ENCODE assay signal across 21 cellular contexts in genomic region chr2:232111551-232111950, GRCh38.
DNase-seq lines count a peak whose midpoint lies in the region; ATAC-seq and TF ChIP-seq lines count a peak whose summit lies in the region.
"Had no signal": no experiment of that assay in that cellular context is flagged by ENCODE, and none has a peak within 500 bp of the region (broad histone marks: within the 10 kb centered on the region; RNA-seq: fewer than 3 reads in every experiment).

No MANE protein-coding gene starts in this region.

- no peaks in the 10 kb centered on the region for H3K79me1 ChIP-seq in mesendoderm (ENCODE audit: low read length)

- no peak overlapping the region for H3K9ac ChIP-seq in mesendoderm (ENCODE audit: low read length)
- H3K9ac ChIP-seq: BLaER1 had no signal

- intact Hi-C loops in MCF 10A (cut with micrococcal nuclease) = no loop called here

- H3K4me2 ChIP-seq in mesendoderm (ENCODE audit: low read length) = no peak overlapping the region
- H3K4me2 ChIP-seq: BLaER1 had no signal

- H3K9me3 Mint-ChIP-seq in endothelial cell (ENCODE audit: unreplicated experiment) (no peaks in the 10 kb centered on the region), MCF 10A (ENCODE audit: unreplicated experiment) (no peaks in the 10 kb centered on the region)

- H3K36me3 ChIP-seq in mesendoderm (ENCODE audit: control insufficient read depth, insufficient read depth, low read length) = no peaks in the 10 kb centered on the region
- H3K36me3 ChIP-seq: BE2C had no signal

- H2BK15ac ChIP-seq in mesendoderm (replicated peaks; ENCODE audit: low read depth) = no peak overlapping the region

- H3K4me1 Mint-ChIP-seq in endothelial cell (ENCODE audit: unreplicated experiment) (peaks cover 16% of the 10 kb centered on the region), MCF 10A (ENCODE audit: insufficient read depth, unreplicated experiment) (no peaks in the 10 kb centered on the region)
- H3K4me1 Mint-ChIP-seq: CD14-positive monocyte had no signal

- peaks cover 2% of the 10 kb centered on the region for H3K27me3 Mint-ChIP-seq in endothelial cell (ENCODE audit: unreplicated experiment)
- no peaks in the 10 kb centered on the region for H3K27me3 Mint-ChIP-seq in MCF 10A (ENCODE audit: insufficient read depth, unreplicated experiment)
- H3K27me3 Mint-ChIP-seq: CD4-positive, alpha-beta memory T cell; CD4-positive, CD25-positive, alpha-beta regulatory T cell; CD8-positive, alpha-beta memory T cell had no signal

- peaks cover 2% of the 10 kb centered on the region for H3K4me1 ChIP-seq in mesendoderm (ENCODE audit: control insufficient read depth, low read depth, low read length)
- H3K4me1 ChIP-seq: BE2C had no signal

- DNase-seq in endothelial cell (ENCODE audit: low spot score) (no peak), fibroblast of villous mesenchyme (ENCODE audit: low read depth) (peak; percentile 30), myocyte (ENCODE audit: low read depth) (peak; percentile 26), MCF 10A (ENCODE audit: unreplicated experiment) (no peak), mesendoderm (no peak)
- DNase-seq: 8988T; ACHN; BE2C; C1 segment of cervical spinal cord; CD4-positive, alpha-beta memory T cell; CD4-positive, CD25-positive, alpha-beta regulatory T cell; CD8-positive, alpha-beta memory T cell; COR-L47; DMS 273 treated with DMSO at 0.1 percent for 48 hours; DMS153; DMS53; DMS79 treated with DMSO at 0.1 percent for 48 hours; GF-D8 had no signal

- H3K4me3 Mint-ChIP-seq in endothelial cell (ENCODE audit: unreplicated experiment) = peak overlapping the region; percentile 5
- no peak overlapping the region for H3K4me3 Mint-ChIP-seq in MCF 10A (ENCODE audit: unreplicated experiment)
- H3K4me3 Mint-ChIP-seq: CD14-positive monocyte; CD4-positive, alpha-beta memory T cell; CD4-positive, CD25-positive, alpha-beta regulatory T cell; CD8-positive, alpha-beta memory T cell had no signal

- CTCF ChIA-PET in MCF 10A (lab: Yijun Ruan, JAX) = interaction anchor here (0.8 to 0.9 kb wide), 2 partner anchors 9 to 29 kb away, joined by 3 read pairs; no protein-coding TSS in a partner anchor

- peaks cover 20% of the 10 kb centered on the region for H3K36me3 Mint-ChIP-seq in endothelial cell (ENCODE audit: low read depth, unreplicated experiment)
- no peaks in the 10 kb centered on the region for H3K36me3 Mint-ChIP-seq in MCF 10A (ENCODE audit: insufficient read depth, unreplicated experiment)

- no peak for TF ChIP-seq CTCF in endothelial cell (IDR thresholded peaks at IDR 0.05; ENCODE audit: unreplicated experiment)
- no peak for TF ChIP-seq CTCF in fibroblast of villous mesenchyme (IDR thresholded peaks at IDR 0.05; ENCODE audit: insufficient read depth, low read depth, low read length)
- TF ChIP-seq CTCF in MCF 10A (IDR thresholded peaks at IDR 0.05; ENCODE audit: unreplicated experiment) = no peak

- no peak overlapping the region for H3K4ac ChIP-seq in mesendoderm (ENCODE audit: low read depth, low read length)

- no peak overlapping the region for H2AK5ac ChIP-seq in mesendoderm (ENCODE audit: low read length)

- no peak overlapping the region for H3K4me3 ChIP-seq in fibroblast of villous mesenchyme (ENCODE audit: low read depth, low read length)
- no peak overlapping the region for H3K4me3 ChIP-seq in mesendoderm (ENCODE audit: low read length)
- H3K4me3 ChIP-seq: BLaER1 had no signal

- no TSS peak for BruUV-seq in MCF 10A (replicated peaks; lab: Mats Ljungman, UMichigan)

- no peak for ATAC-seq in GM19463 (IDR thresholded peaks at IDR 0.05; ENCODE audit: unreplicated experiment)

- H4K8ac ChIP-seq in mesendoderm (ENCODE audit: low read depth, low read length) = no peak overlapping the region

- no peak overlapping the region for H3K18ac ChIP-seq in mesendoderm (ENCODE audit: low read length)

- H3K27ac ChIP-seq in mesendoderm (ENCODE audit: low read depth, low read length) = no peak overlapping the region
- H3K27ac ChIP-seq: BLaER1 had no signal

- no peak overlapping the region for H2BK5ac ChIP-seq in mesendoderm (ENCODE audit: low read length)

- H3K27ac Mint-ChIP-seq in endothelial cell (ENCODE audit: unreplicated experiment) (no peak overlapping the region), MCF 10A (ENCODE audit: low read depth, unreplicated experiment) (no peak overlapping the region)
- H3K27ac Mint-ChIP-seq: CD14-positive monocyte; CD4-positive, alpha-beta memory T cell; CD8-positive, alpha-beta memory T cell had no signal

- no peaks in the 10 kb centered on the region for H3K79me2 ChIP-seq in mesendoderm (ENCODE audit: control insufficient read depth, insufficient read depth, low read length)

- POLR2A ChIA-PET in MCF 10A (lab: Yijun Ruan, JAX) = interaction anchor here (0.6 kb wide), 1 partner anchor 74 kb away, joined by 3 read pairs; no protein-coding TSS in a partner anchor

- H3K56ac ChIP-seq in mesendoderm (ENCODE audit: low read length) = no peak overlapping the region

- no peak overlapping the region for H2BK120ac ChIP-seq in mesendoderm (ENCODE audit: low read depth, low read length)

- H3K27me3 ChIP-seq in mesendoderm (ENCODE audit: insufficient read depth, low read length, poor library complexity) = no peaks in the 10 kb centered on the region
- H3K27me3 ChIP-seq: BE2C, BLaER1 had no signal

- WGBS in mesendoderm (ENCODE audit: extremely low coverage, insufficient coverage, low lambda C conversion rate) = no CpG with 5 or more reads among the region's 1 CpG

- no peak overlapping the region for H3K23ac ChIP-seq in mesendoderm (ENCODE audit: low read length)

- H4K5ac ChIP-seq in mesendoderm (ENCODE audit: low read length) = no peak overlapping the region

Comparison
In these comparisons a context has a peak if more than half of its experiments do, and no peak if none do; other contexts are left out.
1. DNase-seq: peak in fibroblast of villous mesenchyme (single experiment) and myocyte (single experiment); none in endothelial cell (single experiment), MCF 10A (single experiment) and mesendoderm (single experiment).